In the genomic region with DNA sequence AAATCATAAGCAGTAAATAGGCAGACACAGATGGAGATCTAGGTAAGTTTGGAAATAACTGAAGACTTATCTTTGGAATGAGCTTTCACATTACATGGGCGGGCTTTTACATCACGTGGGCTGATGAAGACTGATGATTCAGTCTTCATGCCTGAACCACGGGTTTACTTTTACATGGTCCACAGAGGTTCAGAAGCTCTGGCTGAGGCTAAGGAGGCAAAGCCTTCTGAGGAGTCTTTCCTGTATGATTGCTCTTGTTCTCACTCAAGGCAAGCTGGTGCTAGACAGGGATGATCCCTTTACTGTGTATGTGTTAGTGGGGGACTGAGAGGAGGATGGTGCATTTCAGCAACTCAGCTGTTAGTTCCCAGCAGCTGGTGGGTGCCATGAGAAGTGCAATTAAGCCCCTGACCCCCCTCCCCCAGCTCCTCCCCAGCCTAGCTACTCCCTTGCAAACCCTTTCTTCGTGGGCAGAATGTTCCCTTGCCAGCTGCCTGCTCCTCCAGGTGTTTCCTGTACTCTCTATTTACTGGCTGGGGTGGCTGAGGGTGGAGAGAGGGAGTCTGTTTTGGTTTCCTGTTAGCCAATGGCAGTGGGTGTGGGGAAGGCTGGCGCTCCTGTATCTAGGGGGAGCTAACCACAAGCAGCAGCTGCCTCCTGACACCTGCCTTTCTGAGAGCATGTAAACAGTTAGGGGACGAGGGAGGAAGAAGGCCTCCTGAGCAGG, we compare ENCODE assay signal across 8 cellular contexts. TPM values are rescaled to one million over a fixed set of nuclear protein-coding genes. Genes with fewer than 3 reads are reported as not detected.
DNase-seq lines count a peak whose midpoint lies in the region; ATAC-seq and TF ChIP-seq lines count a peak whose summit lies in the region.

No MANE protein-coding gene starts in this region.

- no peaks in the 10 kb centered on the region for H3K79me1 ChIP-seq in mesendoderm (ENCODE audit: low read length)

- no peak overlapping the region for H3K18ac ChIP-seq in mesendoderm (ENCODE audit: low read length)

- no peak overlapping the region for H3K23ac ChIP-seq in mesendoderm (ENCODE audit: low read length)

- H3K4ac ChIP-seq in mesendoderm (ENCODE audit: low read depth, low read length) = no peak overlapping the region

- H2AK5ac ChIP-seq in mesendoderm (ENCODE audit: low read length) = no peak overlapping the region

- no peak overlapping the region for H2BK5ac ChIP-seq in mesendoderm (ENCODE audit: low read length)

- DNase-seq in GM10248 (ENCODE audit: extremely low spot score) = peak; percentile 67
- DNase-seq in RPMI8226 = peak; percentile 99
- peak; percentile 70 to 75 for DNase-seq in breast epithelium (ENCODE audit: low spot score in 2 of 2)
- peak; percentile 67 for DNase-seq in mesendoderm
- no peak for DNase-seq in adrenal gland
- no peak for DNase-seq in middle frontal gyrus (ENCODE audit: extremely low spot score, low spot score)

- H2BK120ac ChIP-seq in mesendoderm (ENCODE audit: low read depth, low read length) = no peak overlapping the region

- H3K4me1 ChIP-seq in breast epithelium = peaks cover 12 to 35% of the 10 kb centered on the region in 2 donors
- peaks cover 6% of the 10 kb centered on the region for H3K4me1 ChIP-seq in mesendoderm (ENCODE audit: control insufficient read depth, low read depth, low read length)
- H3K4me1 ChIP-seq in adrenal gland (replicated peaks in 1 of 2) = peaks cover 4 to 47% of the 10 kb centered on the region in 2 donors

- no CpG with 5 or more reads among the region's 6 CpGs for WGBS in mesendoderm (ENCODE audit: extremely low coverage, insufficient coverage, low lambda C conversion rate)
- 51 to 65% (median 59%) methylated on average over 6 of the region's 6 CpGs for WGBS in adrenal gland, 4 donors

- intact Hi-C loops in breast epithelium (cut with DNase I; ENCODE audit: low total_unique reads) (no loop called here), adrenal gland (cut with DNase I) (no loop called here)

- peak overlapping the region in 1 of 3 donors; percentile 1 for H3K4me3 ChIP-seq in breast epithelium
- no peak overlapping the region for H3K4me3 ChIP-seq in mesendoderm (ENCODE audit: low read length)
- H3K4me3 ChIP-seq in adrenal gland = no peak overlapping the region

- H4K5ac ChIP-seq in mesendoderm (ENCODE audit: low read length) = no peak overlapping the region

- no peak for TF ChIP-seq CTCF in GM10248 (IDR thresholded peaks at IDR 0.05; ENCODE audit: control extremely low read depth, extremely low read depth, low read depth, missing control alignments)
- no peak for TF ChIP-seq CTCF in breast epithelium (IDR thresholded peaks at IDR 0.05)
- TF ChIP-seq CTCF in adrenal gland (IDR thresholded peaks at IDR 0.05) = no peak

- CTCF ChIA-PET in GM10248 (lab: Yijun Ruan, JAX) = interaction anchor here (1.0 to 9.8 kb wide), 8 partner anchors 9 to 52 kb away, joined by 3 to 181 read pairs (median 14); a partner anchor contains a TSS

- no peak overlapping the region for H3K4me2 ChIP-seq in mesendoderm (ENCODE audit: low read length)

- H3K56ac ChIP-seq in mesendoderm (ENCODE audit: low read length) = no peak overlapping the region

- no peaks in the 10 kb centered on the region for H3K9me3 ChIP-seq in KOPT-K1 (ENCODE audit: insufficient read depth, low read length, poor library complexity, severe bottlenecking)
- no peaks in the 10 kb centered on the region for H3K9me3 ChIP-seq in breast epithelium
- no peaks in the 10 kb centered on the region for H3K9me3 ChIP-seq in adrenal gland (replicated peaks in 1 of 3)

- ATAC-seq in GM21717 (IDR thresholded peaks at IDR 0.05; ENCODE audit: unreplicated experiment) = peak; percentile 50

- H3K27ac ChIP-seq in KOPT-K1 (ENCODE audit: low read depth, low read length, poor library complexity, severe bottlenecking) = peak overlapping the region; percentile 73
- peak overlapping the region; percentile 92 to 98 for H3K27ac ChIP-seq in breast epithelium
- no peak overlapping the region for H3K27ac ChIP-seq in mesendoderm (ENCODE audit: low read depth, low read length)
- peak overlapping the region in 2 of 5 donors; percentile 1 to 21 for H3K27ac ChIP-seq in adrenal gland

- TF ChIP-seq POLR2A in breast epithelium (IDR thresholded peaks at IDR 0.05) (no peak), adrenal gland (IDR thresholded peaks at IDR 0.05) (no peak)

- H3K79me2 ChIP-seq in mesendoderm (ENCODE audit: control insufficient read depth, insufficient read depth, low read length) = no peaks in the 10 kb centered on the region

- no peak overlapping the region for H4K8ac ChIP-seq in mesendoderm (ENCODE audit: low read depth, low read length)

- POLR2A ChIA-PET in GM10248 (lab: Yijun Ruan, JAX) = interaction anchor here (0.5 to 9.0 kb wide), 5 partner anchors 12 to 1145 kb away, joined by 3 to 225 read pairs (median 4); a partner anchor contains a TSS

- no peak overlapping the region for H2BK15ac ChIP-seq in mesendoderm (replicated peaks; ENCODE audit: low read depth)

- H3K9ac ChIP-seq in mesendoderm (ENCODE audit: low read length) = no peak overlapping the region

- no peaks in the 10 kb centered on the region for H3K27me3 ChIP-seq in breast epithelium
- no peaks in the 10 kb centered on the region for H3K27me3 ChIP-seq in mesendoderm (ENCODE audit: insufficient read depth, low read length, poor library complexity)
- H3K27me3 ChIP-seq in adrenal gland = no peaks in the 10 kb centered on the region

- no peaks in the 10 kb centered on the region for H3K36me3 ChIP-seq in KOPT-K1 (ENCODE audit: insufficient read depth, low read length)
- H3K36me3 ChIP-seq in breast epithelium = no peaks in the 10 kb centered on the region
- no peaks in the 10 kb centered on the region for H3K36me3 ChIP-seq in mesendoderm (ENCODE audit: control insufficient read depth, insufficient read depth, low read length)
- H3K36me3 ChIP-seq in adrenal gland (replicated peaks in 1 of 2) = no peaks in the 10 kb centered on the region

RNA-seq across cellular contexts. Expression of a gene that starts 15.4 kb away (rescaled TPM):
- 100 to 1,000 TPM in 2 of 3 donors, 10 to 100 TPM in 1; 82.7 to 271 (median 102) TPM for total RNA-seq in breast epithelium
- polyA plus RNA-seq in mesendoderm (2013, experiment 1 of 2) = 4.1 TPM
- 3.9 TPM for polyA plus RNA-seq in mesendoderm (2013, experiment 2 of 2)
- 100 to 1,000 TPM in 2 of 8 donors, 10 to 100 TPM in 6; 11.4 to 175 (median 52.5) TPM for total RNA-seq in adrenal gland
- 10 to 100 TPM; 16.6 to 58.8 (median 24.0) TPM for polyA plus RNA-seq in adrenal gland

RNA-seq across cellular contexts. Expression of a gene that starts 30.2 kb away (rescaled TPM):
- total RNA-seq in breast epithelium (100 to 1,000 TPM in 1 of 3 donors, 10 to 100 TPM in 2; 79.6 to 132 (median 92.4) TPM), adrenal gland (100 to 1,000 TPM in 1 of 8 donors, 10 to 100 TPM in 7; 12.1 to 231 (median 22.6) TPM)
- polyA plus RNA-seq in mesendoderm (2013, experiment 1 of 2) = 0.45 TPM
- polyA plus RNA-seq in mesendoderm (2013, experiment 2 of 2) = 0.34 TPM
- 10 to 100 TPM; 12.1 to 19.2 (median 17.2) TPM for polyA plus RNA-seq in adrenal gland

Comparison
In these comparisons a context has a peak if more than half of its experiments do, and no peak if none do; other contexts are left out.
1. DNase-seq: peak in GM10248 (single experiment), RPMI8226 (single experiment), breast epithelium (2 of 2) and mesendoderm (single experiment); none in adrenal gland (0 of 7) and middle frontal gyrus (single experiment).